11 cellular contexts compared by ENCODE assay signal in the genomic region with DNA sequence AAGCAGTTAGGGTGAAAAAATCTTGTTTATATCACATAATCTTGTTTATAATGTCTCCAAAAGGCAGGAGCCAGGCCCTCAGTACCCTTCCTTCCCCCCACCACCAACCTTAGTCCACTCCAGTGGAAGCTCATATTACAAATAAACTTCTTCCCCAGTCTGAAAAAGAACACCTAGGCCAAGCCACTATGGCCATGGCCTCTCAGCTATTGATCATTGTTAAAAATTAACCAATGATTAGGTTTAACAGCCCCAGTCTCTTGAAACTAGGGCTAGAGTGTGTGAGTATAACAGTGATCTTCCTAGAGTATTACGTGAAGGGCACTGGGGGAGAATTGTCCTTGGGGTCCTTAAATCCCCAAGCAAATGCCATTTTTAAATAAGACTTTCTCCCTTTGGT.
"Had no signal": no experiment of that assay in that cellular context is flagged by ENCODE, and none has a peak within 500 bp of the region (broad histone marks: within the 10 kb centered on the region; RNA-seq: fewer than 3 reads in every experiment).

No MANE protein-coding gene starts in this region.

- H3K9me3 ChIP-seq: HAP-1 had no signal

- H3K4me3 ChIP-seq: GM23248, GM23338, HAP-1 had no signal

- H3K4me1 ChIP-seq: HAP-1 had no signal

- H3K4me3 Mint-ChIP-seq: GM23338, H9, HFFc6 had no signal

- ATAC-seq: GM23338, HCT116 had no signal

- H3K36me3 ChIP-seq: HAP-1 had no signal

- H3K4me1 Mint-ChIP-seq: GM23338, H9 had no signal

- H3K4me2 ChIP-seq: GM23338 had no signal

- H3K27ac ChIP-seq: GM23248 had no signal

- H2AFZ ChIP-seq: GM23248, GM23338 had no signal

- DNase-seq: GM23248, GOT3, H7, H9, HCEC 1CT, HFFc6 had no signal

- H3K27ac Mint-ChIP-seq: GM23338, H9, HFFc6 had no signal

- FAIRE-seq: H1, H54 had no signal

- H3K9me3 Mint-ChIP-seq: GM23338, HFFc6 had no signal

- H3K9ac ChIP-seq: GM23248 had no signal
